Comparison of ENCODE assay signal across 8 cellular contexts in genomic region chr2:42238644-42239288, GRCh38.
DNase-seq lines count a peak whose midpoint lies in the region; ATAC-seq and TF ChIP-seq lines count a peak whose summit lies in the region.

No MANE protein-coding gene starts in this region.

- TF ChIP-seq CTCF in BJ (IDR thresholded peaks at IDR 0.05; ENCODE audit: insufficient read depth, low read depth, low read length) (peak; percentile 28; the same call in 1 of the 2 replicates), MCF 10A (IDR thresholded peaks at IDR 0.05; ENCODE audit: unreplicated experiment) (peak; percentile 64), lower lobe of right lung (IDR thresholded peaks at IDR 0.05) (peak; percentile 55), tibial artery (IDR thresholded peaks at IDR 0.05) (peak; percentile 40 to 45)

- POLR2A ChIA-PET in BJ (lab: Charles Lee) (no interaction called here), MCF 10A (lab: Yijun Ruan, JAX) (no interaction called here)

- H3K4me3 ChIP-seq in BJ (ENCODE audit: low read depth, low read length) (no peak overlapping the region), lower lobe of right lung (no peak overlapping the region), tibial artery (no peak overlapping the region)

- H3K9me3 ChIP-seq in lower lobe of right lung (no peaks in the 10 kb centered on the region), tibial artery (no peaks in the 10 kb centered on the region)

- no TSS peak for BruUV-seq in MCF 10A (replicated peaks; lab: Mats Ljungman, UMichigan)

- peaks cover 48% of the 10 kb centered on the region for H3K4me1 ChIP-seq in lower lobe of right lung
- H3K4me1 ChIP-seq in tibial artery: no peaks in the 10 kb centered on the region

- no peak overlapping the region for H3K4me3 Mint-ChIP-seq in MCF 10A (ENCODE audit: unreplicated experiment)

- H3K27ac ChIP-seq in lower lobe of right lung (no peak overlapping the region), tibial artery (no peak overlapping the region)

- H3K4me1 Mint-ChIP-seq in MCF 10A (ENCODE audit: insufficient read depth, unreplicated experiment): no peaks in the 10 kb centered on the region

- intact Hi-C loops in MCF 10A (cut with micrococcal nuclease): loop anchor here (1.0 kb wide), 1 partner anchor 142 kb away; no protein-coding TSS in a partner anchor
- intact Hi-C loops in lower lobe of right lung (cut with DNase I): loop anchor here (5.0 kb wide), 1 partner anchor 141 kb away; no protein-coding TSS in a partner anchor
- intact Hi-C loops in tibial artery (cut with DNase I; ENCODE audit: low total_unique reads): no loop called here

- DNase-seq in BJ (ENCODE audit: low read depth) (no peak), SW480 (ENCODE audit: low spot score) (peak; percentile 37), MCF 10A (ENCODE audit: unreplicated experiment) (peak; percentile 65), lower lobe of right lung (peak; percentile 58), tibial artery (no peak)

- no peaks in the 10 kb centered on the region for H3K27me3 ChIP-seq in BJ (ENCODE audit: control insufficient read depth, insufficient read depth, low read length)
- H3K27me3 ChIP-seq in lower lobe of right lung (ENCODE audit: low read depth): no peaks in the 10 kb centered on the region
- no peaks in the 10 kb centered on the region for H3K27me3 ChIP-seq in tibial artery

- H3K27me3 Mint-ChIP-seq in MCF 10A (ENCODE audit: insufficient read depth, unreplicated experiment): no peaks in the 10 kb centered on the region

- ATAC-seq in GM18858 (IDR thresholded peaks at IDR 0.05; ENCODE audit: unreplicated experiment) (peak; percentile 70), HG03378 (IDR thresholded peaks at IDR 0.05; ENCODE audit: unreplicated experiment) (peak; percentile 80), lower lobe of right lung (peak; percentile 94), GM19324 (IDR thresholded peaks at IDR 0.05; ENCODE audit: low FRiP score, unreplicated experiment) (no peak)

- H3K36me3 ChIP-seq in BJ (ENCODE audit: control insufficient read depth, insufficient read depth, low read length): no peaks in the 10 kb centered on the region
- H3K36me3 ChIP-seq in lower lobe of right lung: no peaks in the 10 kb centered on the region
- H3K36me3 ChIP-seq in tibial artery: no peaks in the 10 kb centered on the region

- H3K27ac Mint-ChIP-seq in MCF 10A (ENCODE audit: low read depth, unreplicated experiment): no peak overlapping the region

- CTCF ChIA-PET in BJ (lab: Yijun Ruan, JAX) (interaction anchor here (0.6 to 1.4 kb wide), 4 partner anchors 8 to 143 kb away, joined by 3 to 6 read pairs (median 5); no protein-coding TSS in a partner anchor), MCF 10A (lab: Yijun Ruan, JAX) (interaction anchor here (0.7 to 8.4 kb wide), 33 partner anchors 9 to 386 kb away, joined by 3 to 222 read pairs (median 4); no protein-coding TSS in a partner anchor)

- no peaks in the 10 kb centered on the region for H3K9me3 Mint-ChIP-seq in MCF 10A (ENCODE audit: unreplicated experiment)

- no peaks in the 10 kb centered on the region for H3K36me3 Mint-ChIP-seq in MCF 10A (ENCODE audit: insufficient read depth, unreplicated experiment)

Comparison
In these comparisons a context has a peak if more than half of its experiments do, and no peak if none do; other contexts are left out.
1. DNase-seq: peak in SW480 (single experiment), MCF 10A (single experiment) and lower lobe of right lung (single experiment); none in BJ (single experiment) and tibial artery (0 of 2).
2. Peak in every context shown above with its lines, with median percentiles within 50 percentile points of each other: CTCF ChIP-seq.